ENCODE assay signal across 14 cellular contexts in the genomic region with DNA sequence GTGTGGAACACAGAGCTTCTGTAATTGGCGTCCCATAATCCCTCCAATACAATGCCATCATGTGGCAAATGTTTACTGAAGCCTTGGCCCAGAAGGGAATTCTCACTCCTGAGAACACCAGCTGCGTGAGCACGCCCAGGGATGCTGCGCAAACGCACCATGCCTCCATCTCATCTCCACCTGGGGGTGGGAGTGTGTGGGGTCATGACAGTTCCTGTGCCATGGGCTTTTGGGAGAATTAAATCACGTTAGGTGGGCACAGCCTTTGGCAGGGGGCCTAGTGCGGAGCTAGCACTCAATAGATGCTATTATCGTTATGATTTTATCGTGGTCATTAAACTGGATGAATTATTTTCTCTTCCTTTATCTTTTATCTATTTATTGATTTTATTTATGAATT. TPM values are rescaled to one million over a fixed set of nuclear protein-coding genes. Genes with fewer than 3 reads are reported as not detected.
"Had no signal": no experiment of that assay in that cellular context is flagged by ENCODE, and none has a peak within 500 bp of the region (broad histone marks: within the 10 kb centered on the region; RNA-seq: fewer than 3 reads in every experiment).

No MANE protein-coding gene starts in this region.

- H3K9me3 Mint-ChIP-seq: naive thymus-derived CD8-positive, alpha-beta T cell had no signal

- ATAC-seq: activated CD8-positive, alpha-beta T cell treated with anti-CD3 and anti-CD28 coated beads, Interleukin-2, amount 10 ng/mL, durations not matched to agents 7 days and 5 days; esophagus mucosa; lower lobe of right lung; naive thymus-derived CD8-positive, alpha-beta T cell; right lobe of liver had no signal

- H3K4me3 Mint-ChIP-seq: activated CD8-positive, alpha-beta T cell treated with anti-CD3 and anti-CD28 coated beads, Interleukin-2, amount 10 ng/mL, durations not matched to agents 7 days and 5 days; naive thymus-derived CD8-positive, alpha-beta T cell had no signal

- H3K36me3 Mint-ChIP-seq: naive thymus-derived CD8-positive, alpha-beta T cell had no signal

- H3K27ac Mint-ChIP-seq: activated CD8-positive, alpha-beta T cell treated with anti-CD3 and anti-CD28 coated beads, Interleukin-2, amount 10 ng/mL, durations not matched to agents 7 days and 5 days; progenitor cell of endocrine pancreas had no signal

- DNase-seq: activated CD8-positive, alpha-beta memory T cell treated with anti-CD3 and anti-CD28 coated beads, Interleukin-2, amount 50 U/mL, for 48 hours; activated CD8-positive, alpha-beta T cell treated with anti-CD3 and anti-CD28 coated beads, Interleukin-2, amount 10 ng/mL, durations not matched to agents 7 days and 5 days; activated naive CD4-positive, alpha-beta T cell; dorsolateral prefrontal cortex; glutamatergic neuron; lower lobe of right lung; naive thymus-derived CD8-positive, alpha-beta T cell; right lobe of liver; stimulated activated naive CD4-positive, alpha-beta T cell; T1000; trophoblast cell had no signal

RNA-seq across cellular contexts. Expression of a gene that starts 15.8 kb away (rescaled TPM):
- total RNA-seq: chondrocyte had no signal
